8 cellular contexts compared by ENCODE assay signal in the genomic region with DNA sequence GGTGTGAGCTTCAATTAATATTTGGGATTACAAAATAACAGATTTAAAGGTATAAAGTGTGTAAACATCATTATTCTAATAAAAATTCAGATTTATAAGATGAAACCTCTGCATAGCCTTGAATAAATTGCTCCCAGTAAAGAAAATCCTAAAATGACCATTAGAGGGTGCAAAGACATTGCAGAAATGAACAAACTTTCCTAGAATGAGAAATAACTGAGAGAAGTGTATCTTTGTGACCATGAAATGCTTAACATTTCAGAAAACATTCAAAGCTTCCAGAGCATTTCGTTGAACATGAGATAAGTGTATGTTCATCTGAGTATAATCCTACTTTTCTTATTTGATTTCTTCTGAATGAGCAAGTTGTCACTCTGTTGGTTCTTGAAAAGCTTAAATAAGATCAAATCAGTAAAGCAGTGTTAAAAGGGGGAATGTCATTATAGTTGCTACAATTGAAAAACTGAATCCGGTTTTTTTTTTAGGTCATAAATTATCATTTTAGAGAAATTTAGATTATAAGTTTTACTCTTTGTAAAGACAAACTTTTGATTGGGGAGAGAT. TPM values are rescaled to one million over a fixed set of nuclear protein-coding genes. Genes with fewer than 3 reads are reported as not detected.
DNase-seq lines count a peak whose midpoint lies in the region; ATAC-seq and TF ChIP-seq lines count a peak whose summit lies in the region.

No MANE protein-coding gene starts in this region.

- WGBS in aorta, 2 donors, result 13% methylated on average over 2 of the region's 2 CpGs

- no peaks in the 10 kb centered on the region for H3K9me3 Mint-ChIP-seq in activated T-cell treated with anti-CD3 and anti-CD28 coated beads, Interleukin-2, amount 50 U/mL, for 72 hours
- H3K9me3 Mint-ChIP-seq in stimulated activated memory B cell treated with anti-CD40 and anti-IgM and Interleukin-4, amounts not matched to agents 10 μg/mL and 1 μg/mL and 100 μg/mL, for 72 hours, result no peaks in the 10 kb centered on the region

- no peaks in the 10 kb centered on the region for H3K79me2 ChIP-seq in Karpas-422 (ENCODE audit: low read length)

- intact Hi-C loops in aorta (cut with DNase I), result no loop called here

- H3K4me1 Mint-ChIP-seq in activated T-cell treated with anti-CD3 and anti-CD28 coated beads, Interleukin-2, amount 50 U/mL, for 72 hours (ENCODE audit: low read depth), result no peaks in the 10 kb centered on the region
- no peaks in the 10 kb centered on the region for H3K4me1 Mint-ChIP-seq in stimulated activated memory B cell treated with anti-CD40 and anti-IgM and Interleukin-4, amounts not matched to agents 10 μg/mL and 1 μg/mL and 100 μg/mL, for 72 hours

- H3K4me3 ChIP-seq in Karpas-422 (ENCODE audit: low read length), result no peak overlapping the region
- H3K4me3 ChIP-seq in RWPE2 (ENCODE audit: severe bottlenecking), result no peak overlapping the region
- no peak overlapping the region for H3K4me3 ChIP-seq in aorta (ENCODE audit: low read length in 2 of 2)

- peaks cover 6% of the 10 kb centered on the region for H3K27me3 Mint-ChIP-seq in activated T-cell treated with anti-CD3 and anti-CD28 coated beads, Interleukin-2, amount 50 U/mL, for 72 hours (ENCODE audit: low read depth)
- no peaks in the 10 kb centered on the region for H3K27me3 Mint-ChIP-seq in stimulated activated memory B cell treated with anti-CD40 and anti-IgM and Interleukin-4, amounts not matched to agents 10 μg/mL and 1 μg/mL and 100 μg/mL, for 72 hours

- H3K4me2 ChIP-seq in Karpas-422 (ENCODE audit: low read depth, low read length, poor library complexity, severe bottlenecking), result no peak overlapping the region

- H2AFZ ChIP-seq in Karpas-422 (ENCODE audit: low read length), result no peak overlapping the region

- H3K9me3 ChIP-seq in Karpas-422 (ENCODE audit: low read length), result no peaks in the 10 kb centered on the region
- no peaks in the 10 kb centered on the region for H3K9me3 ChIP-seq in RWPE2 (ENCODE audit: severe bottlenecking)
- no peaks in the 10 kb centered on the region for H3K9me3 ChIP-seq in aorta (ENCODE audit: control insufficient read depth, low read length)

- no peaks in the 10 kb centered on the region for H4K20me1 ChIP-seq in Karpas-422 (ENCODE audit: insufficient read depth, low read depth, low read length)

- H3K27me3 ChIP-seq in Karpas-422 (ENCODE audit: low read length) (no peaks in the 10 kb centered on the region), RWPE2 (ENCODE audit: insufficient read depth, poor library complexity, severe bottlenecking) (peaks cover 6% of the 10 kb centered on the region), aorta (ENCODE audit: control insufficient read depth in 1 of 2, insufficient read depth in 2 of 2, low read length in 1 of 2) (no peaks in the 10 kb centered on the region)

- no peak overlapping the region for H3K9ac ChIP-seq in Karpas-422 (ENCODE audit: low read length)

- H3K27ac ChIP-seq in Karpas-422 (ENCODE audit: low read length) (no peak overlapping the region), RWPE2 (ENCODE audit: poor library complexity, severe bottlenecking) (no peak overlapping the region), aorta (ENCODE audit: low read depth in 1 of 2, low read length in 2 of 2) (no peak overlapping the region)

- DNase-seq in Ammon's horn (ENCODE audit: low spot score) (peak; percentile 11), Karpas-422 (peak; percentile 58), RWPE2 (ENCODE audit: low spot score) (no peak), glomerular endothelial cell (ENCODE audit: extremely low read depth, low read depth, low spot score) (peak; percentile 27), aorta (no peak), iPS-NIHi11 (ENCODE audit: low spot score) (no peak)
- no peak for DNase-seq in activated T-cell treated with anti-CD3 and anti-CD28 coated beads, Interleukin-2, amount 50 U/mL, for 72 hours

- ATAC-seq in RWPE2 (ENCODE audit: low read depth) (peak; percentile 54; the same call in 1 of the 3 replicates), aorta (ENCODE audit: low FRiP score) (no peak)
- ATAC-seq in activated T-cell treated with anti-CD3 and anti-CD28 coated beads, Interleukin-2, amount 50 U/mL, for 72 hours (replicated peaks in 1 of 2), result no peak
- no peak for ATAC-seq in stimulated activated memory B cell treated with anti-CD40 and anti-IgM and Interleukin-4, amounts not matched to agents 10 μg/mL and 1 μg/mL and 100 μg/mL, for 72 hours

- no peaks in the 10 kb centered on the region for H3K36me3 Mint-ChIP-seq in activated T-cell treated with anti-CD3 and anti-CD28 coated beads, Interleukin-2, amount 50 U/mL, for 72 hours (ENCODE audit: insufficient read depth in 2 of 2)
- H3K36me3 Mint-ChIP-seq in stimulated activated memory B cell treated with anti-CD40 and anti-IgM and Interleukin-4, amounts not matched to agents 10 μg/mL and 1 μg/mL and 100 μg/mL, for 72 hours, result no peaks in the 10 kb centered on the region

- H3K36me3 ChIP-seq in Karpas-422 (ENCODE audit: insufficient read depth, low read length) (no peaks in the 10 kb centered on the region), RWPE2 (ENCODE audit: low read depth) (no peaks in the 10 kb centered on the region), aorta (ENCODE audit: control insufficient read depth in 1 of 2, insufficient read depth in 2 of 2, low read length in 1 of 2) (no peaks in the 10 kb centered on the region)

- no peak overlapping the region for H3K4me3 Mint-ChIP-seq in activated T-cell treated with anti-CD3 and anti-CD28 coated beads, Interleukin-2, amount 50 U/mL, for 72 hours
- H3K4me3 Mint-ChIP-seq in stimulated activated memory B cell treated with anti-CD40 and anti-IgM and Interleukin-4, amounts not matched to agents 10 μg/mL and 1 μg/mL and 100 μg/mL, for 72 hours, result no peak overlapping the region

- no peak overlapping the region for H3K27ac Mint-ChIP-seq in activated T-cell treated with anti-CD3 and anti-CD28 coated beads, Interleukin-2, amount 50 U/mL, for 72 hours
- no peak overlapping the region for H3K27ac Mint-ChIP-seq in stimulated activated memory B cell treated with anti-CD40 and anti-IgM and Interleukin-4, amounts not matched to agents 10 μg/mL and 1 μg/mL and 100 μg/mL, for 72 hours

- H3K4me1 ChIP-seq in Karpas-422 (ENCODE audit: low read length) (no peaks in the 10 kb centered on the region), RWPE2 (ENCODE audit: insufficient read depth, poor library complexity, severe bottlenecking) (no peaks in the 10 kb centered on the region), aorta (ENCODE audit: control insufficient read depth in 1 of 2, insufficient read depth in 2 of 2, low read length in 2 of 2) (no peaks in the 10 kb centered on the region)

- peak; percentile 79 for TF ChIP-seq CTCF in RWPE2 (IDR thresholded peaks at IDR 0.05; ENCODE audit: poor library complexity, severe bottlenecking)

- no peaks in the 10 kb centered on the region for H3K9me2 ChIP-seq in Karpas-422 (replicated peaks; ENCODE audit: insufficient read depth, low read length)

RNA-seq across cellular contexts. Expression of a gene that starts 24.7 kb away (rescaled TPM):
- not detected in 2 replicates for total RNA-seq in Karpas-422 (2014; rRNA removed; shearing (Covaris generic); ENCODE audit: low replicate concordance)
- total RNA-seq in glomerular endothelial cell, result 3.0 and 5.9 TPM in 2 replicates
- 1 to 10 TPM; 6.9 to 8.9 TPM for total RNA-seq in aorta
- 1 to 10 TPM; 3.1 to 9.4 TPM for polyA plus RNA-seq in aorta
- 1 to 10 TPM in 1 of 2 donors, under 1 TPM in 1; 0.24 to 2.2 TPM for total RNA-seq in activated T-cell treated with anti-CD3 and anti-CD28 coated beads, Interleukin-2, amount 50 U/mL, for 72 hours

Comparison
In these comparisons a context has a peak if more than half of its experiments do, and no peak if none do; other contexts are left out.
1. DNase-seq: peak in Ammon's horn (single experiment), Karpas-422 (single experiment) and glomerular endothelial cell (single experiment); none in RWPE2 (single experiment), aorta (0 of 2), activated T-cell treated with anti-CD3 and anti-CD28 coated beads, Interleukin-2, amount 50 U/mL, for 72 hours (0 of 2) and iPS-NIHi11 (single experiment).